ENCODE assay signal across 19 cellular contexts in the genomic region with DNA sequence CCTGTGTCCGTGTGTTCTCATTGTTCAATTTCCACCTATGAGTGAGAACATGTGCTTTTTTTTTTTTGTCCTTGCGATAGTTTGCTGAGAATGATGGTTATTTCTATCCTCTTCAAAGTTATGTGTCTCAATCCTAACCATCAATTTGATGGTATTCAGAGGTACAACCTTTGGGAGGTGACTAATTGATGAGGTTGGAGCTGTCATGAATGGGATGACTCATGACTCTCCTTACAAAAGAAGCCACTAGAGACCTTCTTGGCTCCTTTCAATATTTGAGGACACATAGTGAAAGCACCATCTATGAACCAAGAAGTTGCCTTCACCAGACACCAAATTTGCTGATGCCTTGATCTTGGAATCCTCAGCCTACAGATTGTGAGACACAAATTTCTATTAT.
"Had no signal": no experiment of that assay in that cellular context is flagged by ENCODE, and none has a peak within 500 bp of the region (broad histone marks: within the 10 kb centered on the region; RNA-seq: fewer than 3 reads in every experiment).

No MANE protein-coding gene starts in this region.

- H3K36me3 ChIP-seq: heart left ventricle, pancreas, uterus had no signal

- H3K27me3 ChIP-seq: heart left ventricle, pancreas, uterus had no signal

- H3K4me1 ChIP-seq: heart left ventricle, pancreas, uterus had no signal

- H3K27ac ChIP-seq: heart left ventricle, pancreas, uterus had no signal

- H3K4me3 ChIP-seq: heart left ventricle, lung, pancreas, uterus had no signal

- DNase-seq: effector CD4-positive, alpha-beta T cell; endodermal cell; heart left ventricle; hippocampal formation; left colon; left ventricle myocardium superior; mesendoderm; naive B cell; occipital lobe; pancreas; right cardiac atrium; stimulated activated CD4-positive, alpha-beta T cell treated with anti-CD3 and anti-CD28 coated beads, Interleukin-2, amount 100 ng/mL, for 48 hours; stimulated activated naive CD4-positive, alpha-beta T cell treated with Interleukin-2 at 50 U/mL for 16 hours; trophoblast cell; uterus had no signal

- ATAC-seq: esophagus mucosa, heart left ventricle, left ventricle myocardium superior, pancreas, right cardiac atrium had no signal

- FAIRE-seq: frontal cortex, pancreas, small intestine had no signal

- H3K9me3 ChIP-seq: pancreas, uterus had no signal
